Comparison of ENCODE assay signal across 29 cellular contexts in genomic region chr3:160124224-160124623, GRCh38.
"Had no signal": no experiment of that assay in that cellular context is flagged by ENCODE, and none has a peak within 500 bp of the region (broad histone marks: within the 10 kb centered on the region; RNA-seq: fewer than 3 reads in every experiment).

No MANE protein-coding gene starts in this region.

- H3K27me3 ChIP-seq: pancreas, tibial nerve, vagina had no signal

- H3K36me3 Mint-ChIP-seq: immature natural killer cell; naive thymus-derived CD8-positive, alpha-beta T cell; type B pancreatic cell had no signal

- H3K27ac ChIP-seq: left lung, lower lobe of right lung, pancreas, prostate gland, skin epidermis, tibial nerve, vagina had no signal

- H3K4me3 ChIP-seq: left lung, lower lobe of right lung, pancreas, prostate gland, skin epidermis, tibial nerve, vagina had no signal

- FAIRE-seq: islet of Langerhans, kidney, pancreas had no signal

- H3K9me3 ChIP-seq: lower lobe of right lung, pancreas, prostate gland, vagina had no signal

- H3K27ac Mint-ChIP-seq: immature natural killer cell; naive thymus-derived CD8-positive, alpha-beta T cell; nephron; stimulated activated naive CD8-positive, alpha-beta T cell treated with anti-CD3 and anti-CD28 coated beads, Interleukin-15, Interleukin-2, amounts not matched to agents 100 ng/mL and 50 ng/mL, for 24 hours; type B pancreatic cell had no signal

- ATAC-seq: left colon; left lung; lower lobe of right lung; naive thymus-derived CD8-positive, alpha-beta T cell; pancreas; right cardiac atrium; sciatic nerve had no signal

- H3K4me1 Mint-ChIP-seq: immature natural killer cell; naive thymus-derived CD8-positive, alpha-beta T cell had no signal

- DNase-seq: immature natural killer cell; kidney; left colon; left lung; lower lobe of right lung; mammary epithelial cell; mesenchymal stem cell; naive thymus-derived CD8-positive, alpha-beta T cell; nucleus accumbens; pancreas; posterior cingulate gyrus; retina; right cardiac atrium; stimulated activated CD4-positive, alpha-beta T cell treated with anti-CD3 and anti-CD28 coated beads, Interleukin-12 subunit alpha, Interleukin-12 subunit beta, amount 100 ng/mL, for 4 hours; stimulated activated CD4-positive, alpha-beta T cell treated with anti-CD3 and anti-CD28 coated beads, Interleukin-15, amount 100 ng/mL, for 24 hours; stimulated activated CD4-positive, alpha-beta T cell treated with anti-CD3 and anti-CD28 coated beads, Interleukin-2, amount 100 ng/mL, for 24 hours; stimulated activated CD4-positive, alpha-beta T cell treated with anti-CD3 and anti-CD28 coated beads, Interleukin-4, amount 100 ng/mL, for 1 hour; stimulated activated naive CD4-positive, alpha-beta T cell; substantia nigra had no signal

- H3K9me3 Mint-ChIP-seq: stimulated activated naive CD8-positive, alpha-beta T cell treated with anti-CD3 and anti-CD28 coated beads, Interleukin-15, Interleukin-2, amounts not matched to agents 100 ng/mL and 50 ng/mL, for 24 hours had no signal

- H3K4me1 ChIP-seq: pancreas, prostate gland, tibial nerve, vagina had no signal

- H3K4me3 Mint-ChIP-seq: immature natural killer cell; naive thymus-derived CD8-positive, alpha-beta T cell; nephron; neural crest cell; stimulated activated naive CD8-positive, alpha-beta T cell treated with anti-CD3 and anti-CD28 coated beads, Interleukin-15, Interleukin-2, amounts not matched to agents 100 ng/mL and 50 ng/mL, for 24 hours; type B pancreatic cell had no signal

- H3K36me3 ChIP-seq: left lung, lower lobe of right lung, pancreas, prostate gland, tibial nerve, vagina had no signal
